In the genomic region with DNA sequence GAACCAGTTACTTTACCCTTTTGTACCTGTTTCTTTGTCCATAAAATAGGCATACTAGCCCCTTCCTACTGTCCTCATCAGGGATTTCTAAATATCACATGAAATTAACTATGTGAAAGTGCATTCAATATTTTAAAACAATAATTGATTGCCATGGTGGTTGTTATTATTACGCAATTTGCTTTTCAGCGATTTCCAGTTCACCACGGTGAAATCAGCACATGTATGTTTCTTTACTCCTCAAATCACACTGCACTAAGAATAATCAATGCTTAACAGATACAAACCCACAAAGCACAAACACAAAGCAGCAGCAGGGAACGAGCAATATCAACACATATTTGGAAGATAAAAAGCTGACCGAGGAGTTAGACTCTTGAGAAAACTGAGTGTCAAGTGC, we compare ENCODE assay signal across 26 cellular contexts.
"Had no signal": no experiment of that assay in that cellular context is flagged by ENCODE, and none has a peak within 500 bp of the region (broad histone marks: within the 10 kb centered on the region; RNA-seq: fewer than 3 reads in every experiment).

No MANE protein-coding gene starts in this region.

- H3K4me1 Mint-ChIP-seq: activated CD4-positive, alpha-beta memory T cell treated with anti-CD3 and anti-CD28 coated beads, Interleukin-2, amount 10 ng/mL, durations not matched to agents 7 days and 5 days; activated CD4-positive, alpha-beta T cell treated with anti-CD3 and anti-CD28 coated beads for 36 hours; activated naive CD4-positive, alpha-beta T cell treated with anti-CD3 and anti-CD28 coated beads, Interleukin-2, amount 10 ng/mL, durations not matched to agents 7 days and 5 days; activated naive CD8-positive, alpha-beta T cell treated with anti-CD3 and anti-CD28 coated beads for 36 hours had no signal

- H3K27me3 Mint-ChIP-seq: activated CD4-positive, alpha-beta memory T cell treated with anti-CD3 and anti-CD28 coated beads, Interleukin-2, amount 10 ng/mL, durations not matched to agents 7 days and 5 days; activated naive CD4-positive, alpha-beta T cell treated with anti-CD3 and anti-CD28 coated beads, Interleukin-2, amount 10 ng/mL, durations not matched to agents 7 days and 5 days had no signal

- H3K9me3 ChIP-seq: adrenal gland, SK-N-SH had no signal

- H3K9ac ChIP-seq: SK-N-SH had no signal

- H3K4me2 ChIP-seq: SK-N-SH had no signal

- DNase-seq: activated CD4-positive, alpha-beta memory T cell treated with anti-CD3 and anti-CD28 coated beads, Interleukin-2, amount 10 ng/mL, durations not matched to agents 7 days and 5 days; activated CD4-positive, alpha-beta T cell treated with anti-CD3 and anti-CD28 coated beads for 36 hours; activated CD4-positive, alpha-beta T cell treated with anti-CD3 and anti-CD28 coated beads, Interleukin-2, amount 50 U/mL, for 1 hour; activated gamma-delta T cell treated with Interleukin-2 at 50 U/mL for 16 hours; activated naive CD4-positive, alpha-beta T cell treated with anti-CD3 and anti-CD28 coated beads, Interleukin-2, amount 10 ng/mL, durations not matched to agents 7 days and 5 days; activated naive CD8-positive, alpha-beta T cell treated with anti-CD3 and anti-CD28 coated beads for 36 hours; activated T-cell treated with anti-CD3 and anti-CD28 coated beads for 4 hours; activated T-cell treated with anti-CD3 and anti-CD28 coated beads, Interleukin-2, amount 50 U/mL, for 72 hours; adrenal gland; anterior cingulate cortex; caudate nucleus; KG1; NCI-H1048; NCI-H146; NCI-H187 treated with DMSO at 0.1 percent for 48 hours; NCI-H2081 treated with DMSO at 0.1 percent for 48 hours; NCI-H226; NCI-H526 treated with DMSO at 0.1 percent for 48 hours; NCI-H82; RPMI8226; SK-N-SH; T-helper 1 cell; WERI-Rb-1 had no signal

- H3K27ac ChIP-seq: adrenal gland, WERI-Rb-1 had no signal

- ATAC-seq: activated CD4-positive, alpha-beta T cell treated with anti-CD3 and anti-CD28 coated beads for 36 hours; activated T-cell treated with anti-CD3 and anti-CD28 coated beads, Interleukin-2, amount 50 U/mL, for 72 hours; Panc1; Right ventricle myocardium inferior had no signal

- H3K27ac Mint-ChIP-seq: activated CD4-positive, alpha-beta memory T cell treated with anti-CD3 and anti-CD28 coated beads, Interleukin-2, amount 10 ng/mL, durations not matched to agents 7 days and 5 days; activated CD4-positive, alpha-beta T cell treated with anti-CD3 and anti-CD28 coated beads for 36 hours; activated naive CD4-positive, alpha-beta T cell treated with anti-CD3 and anti-CD28 coated beads, Interleukin-2, amount 10 ng/mL, durations not matched to agents 7 days and 5 days; activated naive CD8-positive, alpha-beta T cell treated with anti-CD3 and anti-CD28 coated beads for 36 hours; activated T-cell treated with anti-CD3 and anti-CD28 coated beads, Interleukin-2, amount 50 U/mL, for 72 hours; activated T-helper 2 cell treated with anti-CD3 and anti-CD28 coated beads, Interferon-gamma antibody, Interleukin-2, Interleukin-4, amounts not matched to agents 10 μg/mL and 5 μg/mL and 100 μg/mL, durations not matched to agents 14 hours and 24 hours and 36 hours had no signal

- H3K36me3 ChIP-seq: adrenal gland, WERI-Rb-1 had no signal

- H3K27me3 ChIP-seq: adrenal gland had no signal

- H3K4me3 ChIP-seq: adrenal gland had no signal

- H3K4me1 ChIP-seq: adrenal gland had no signal

- H3K4me3 Mint-ChIP-seq: activated CD4-positive, alpha-beta memory T cell treated with anti-CD3 and anti-CD28 coated beads, Interleukin-2, amount 10 ng/mL, durations not matched to agents 7 days and 5 days; activated CD4-positive, alpha-beta T cell treated with anti-CD3 and anti-CD28 coated beads for 36 hours; activated naive CD4-positive, alpha-beta T cell treated with anti-CD3 and anti-CD28 coated beads, Interleukin-2, amount 10 ng/mL, durations not matched to agents 7 days and 5 days; activated naive CD8-positive, alpha-beta T cell treated with anti-CD3 and anti-CD28 coated beads for 36 hours; activated T-cell treated with anti-CD3 and anti-CD28 coated beads, Interleukin-2, amount 50 U/mL, for 72 hours had no signal

- H3K9me3 Mint-ChIP-seq: activated CD4-positive, alpha-beta memory T cell treated with anti-CD3 and anti-CD28 coated beads, Interleukin-2, amount 10 ng/mL, durations not matched to agents 7 days and 5 days; activated naive CD4-positive, alpha-beta T cell treated with anti-CD3 and anti-CD28 coated beads, Interleukin-2, amount 10 ng/mL, durations not matched to agents 7 days and 5 days; activated naive CD8-positive, alpha-beta T cell treated with anti-CD3 and anti-CD28 coated beads for 36 hours; activated T-cell treated with anti-CD3 and anti-CD28 coated beads, Interleukin-2, amount 50 U/mL, for 72 hours; activated T-helper 2 cell treated with anti-CD3 and anti-CD28 coated beads, Interferon-gamma antibody, Interleukin-2, Interleukin-4, amounts not matched to agents 10 μg/mL and 5 μg/mL and 100 μg/mL, durations not matched to agents 14 hours and 24 hours and 36 hours had no signal

- H3K36me3 Mint-ChIP-seq: activated naive CD4-positive, alpha-beta T cell treated with anti-CD3 and anti-CD28 coated beads, Interleukin-2, amount 10 ng/mL, durations not matched to agents 7 days and 5 days; activated naive CD8-positive, alpha-beta T cell treated with anti-CD3 and anti-CD28 coated beads for 36 hours had no signal
